In the genomic region with DNA sequence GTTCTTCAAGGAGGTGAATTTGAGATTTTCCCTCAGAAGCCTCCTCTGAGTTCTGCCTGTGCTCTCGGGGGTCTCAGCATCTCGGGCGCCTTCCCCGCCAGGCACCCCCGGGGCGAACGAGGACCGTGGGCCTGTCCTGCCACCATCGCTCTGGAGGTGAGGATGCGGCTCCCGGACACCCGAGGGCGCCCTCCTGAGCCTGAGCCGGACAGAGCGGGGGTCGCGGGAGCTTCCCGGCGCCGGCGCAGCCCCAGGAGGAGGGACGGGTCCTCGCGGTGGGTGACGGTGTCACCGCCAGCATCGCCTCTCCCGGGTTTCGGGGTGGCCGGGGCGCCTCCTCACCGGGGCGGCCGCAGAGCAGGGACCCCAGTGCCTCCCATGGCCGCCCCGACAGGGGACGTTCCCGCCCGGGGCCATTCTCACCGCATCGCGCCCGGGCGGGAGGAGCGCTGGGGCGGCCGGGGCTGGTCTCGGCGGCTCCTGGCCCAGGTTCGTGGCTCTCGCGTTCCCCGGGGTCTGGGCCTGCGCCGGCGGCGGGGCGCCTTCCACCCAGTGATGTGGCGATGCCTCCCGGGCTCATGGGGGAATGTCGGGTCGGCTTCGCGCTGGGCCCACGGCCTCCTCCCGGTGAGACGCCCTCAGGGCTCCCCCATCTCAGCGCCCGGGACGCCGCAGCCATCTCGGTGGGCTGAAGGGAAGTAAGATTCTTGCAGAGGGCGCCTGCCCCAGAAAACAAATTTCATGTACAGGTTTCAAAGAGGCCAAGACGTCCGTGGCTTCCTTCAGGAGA, we compare ENCODE assay signal across 8 cellular contexts.
A peak's percentile ranks its signal among the peaks of the same experiment; 100 is the strongest.
DNase-seq lines count a peak whose midpoint lies in the region; ATAC-seq and TF ChIP-seq lines count a peak whose summit lies in the region.

No MANE protein-coding gene starts in this region.

- peaks cover 25% of the 10 kb centered on the region for H3K27me3 ChIP-seq in GM23248 (replicated peaks; ENCODE audit: insufficient read depth)
- peaks cover 17% of the 10 kb centered on the region for H3K27me3 ChIP-seq in adrenal gland

- H3K9me3 ChIP-seq in GM23248 (ENCODE audit: low read depth): no peaks in the 10 kb centered on the region
- H3K9me3 ChIP-seq in adrenal gland (replicated peaks in 1 of 3): no peaks in the 10 kb centered on the region

- no peak overlapping the region for H3K4me2 ChIP-seq in GM23248 (ENCODE audit: unreplicated experiment)

- H4K20me1 ChIP-seq in GM23248 (ENCODE audit: insufficient read depth): no peaks in the 10 kb centered on the region

- ATAC-seq in GM21447 (IDR thresholded peaks at IDR 0.05; ENCODE audit: unreplicated experiment): no peak

- in situ Hi-C loops in GM23248 (cut with MboI): no loop called here

- no peak overlapping the region for H3K9ac ChIP-seq in GM23248

- TF ChIP-seq CTCF in adrenal gland (IDR thresholded peaks at IDR 0.05): peak in 5 of 6 experiments; percentile 11 to 44 (median 33)

- no peaks in the 10 kb centered on the region for H3F3A ChIP-seq in GM23248 (ENCODE audit: insufficient read depth)

- no peak overlapping the region for H3K27ac ChIP-seq in GM23248
- peak overlapping the region in 1 of 5 donors; percentile 31 for H3K27ac ChIP-seq in adrenal gland
- peak overlapping the region in 11 of 21 experiments; percentile 4 to 74 (median 38) for H3K27ac ChIP-seq in skin epidermis

- no peaks in the 10 kb centered on the region for H3K4me1 ChIP-seq in GM23248 (ENCODE audit: insufficient read depth)
- H3K4me1 ChIP-seq in adrenal gland (replicated peaks in 1 of 2): no peaks in the 10 kb centered on the region

- no peak overlapping the region for H3K4me3 ChIP-seq in GM23248
- peak overlapping the region in 1 of 4 donors; percentile 45 for H3K4me3 ChIP-seq in adrenal gland
- peak overlapping the region; percentile 1 to 39 (median 20) for H3K4me3 ChIP-seq in skin epidermis

- intact Hi-C loops in adrenal gland (cut with DNase I): no loop called here

- DNase-seq in GM23248 (peak; percentile 20), adrenal gland (peak in 2 of 7 donors; percentile 21 to 51), iPS-NIHi7 (ENCODE audit: extremely low spot score) (peak; percentile 82), epidermal melanocyte (ENCODE audit: insufficient read length, low spot score) (no peak), HPDE6-E6E7 (ENCODE audit: extremely low spot score) (no peak), inferior parietal cortex (ENCODE audit: extremely low spot score) (no peak)

- H3K36me3 ChIP-seq in GM23248 (ENCODE audit: low read depth) (no peaks in the 10 kb centered on the region), adrenal gland (replicated peaks in 1 of 2) (no peaks in the 10 kb centered on the region)

- TF ChIP-seq POLR2A in adrenal gland (IDR thresholded peaks at IDR 0.05): no peak

- H3K9me2 ChIP-seq in GM23248 (ENCODE audit: insufficient read depth): no peaks in the 10 kb centered on the region

- 19 to 28% methylated on average over 39 to 58 of the region's 75 CpGs for WGBS in GM23248 (ENCODE audit: low coverage in 1 of 2, low lambda C conversion rate in 2 of 2, missing lambda C conversion rate in 2 of 2), 2 experiments
- WGBS in adrenal gland, 4 donors: 13 to 44% (median 23%) methylated on average over 5 to 75 of the region's 75 CpGs

- no peaks in the 10 kb centered on the region for H3K79me2 ChIP-seq in GM23248 (ENCODE audit: insufficient read depth)

- no peak overlapping the region for H2AFZ ChIP-seq in GM23248

Comparison
In these comparisons a context has a peak if more than half of its experiments do, and no peak if none do; other contexts are left out.
1. DNase-seq: peak in GM23248 (single experiment) and iPS-NIHi7 (single experiment); none in epidermal melanocyte (single experiment), HPDE6-E6E7 (single experiment) and inferior parietal cortex (single experiment).